Comparison of ENCODE assay signal across 8 cellular contexts in genomic region chr14:92121207-92121669, GRCh38. TPM values are rescaled to one million over a fixed set of nuclear protein-coding genes. Genes with fewer than 3 reads are reported as not detected.
DNase-seq lines count a peak whose midpoint lies in the region; ATAC-seq and TF ChIP-seq lines count a peak whose summit lies in the region.

No MANE protein-coding gene starts in this region.

- H3K9me3 Mint-ChIP-seq in nephron = no peaks in the 10 kb centered on the region

- H3K36me3 Mint-ChIP-seq in nephron (ENCODE audit: low read depth) = peaks cover 29% of the 10 kb centered on the region

- no peaks in the 10 kb centered on the region for H3K27me3 Mint-ChIP-seq in nephron (ENCODE audit: low read depth)

- peak; percentile 4 for ATAC-seq in HG03025 (IDR thresholded peaks at IDR 0.05; ENCODE audit: low FRiP score, unreplicated experiment)
- ATAC-seq in GM18870 (IDR thresholded peaks at IDR 0.05; ENCODE audit: unreplicated experiment) = no peak

- TF ChIP-seq CTCF in GM10266 (IDR thresholded peaks at IDR 0.05; ENCODE audit: control insufficient read depth, insufficient read depth, low read depth, missing control alignments) (no peak), esophagus squamous epithelium (IDR thresholded peaks at IDR 0.05) (no peak), nephron (IDR thresholded peaks at IDR 0.05; ENCODE audit: unreplicated experiment in 3 of 3) (no peak)

- H3K4me3 Mint-ChIP-seq in nephron = peak overlapping the region; percentile 96 to 100 (median 100)

- H3K27ac Mint-ChIP-seq in nephron = peak overlapping the region; percentile 99 to 100 (median 100)

- peaks cover 25% of the 10 kb centered on the region for H3K4me1 Mint-ChIP-seq in nephron

- DNase-seq in ACHN (peak; percentile 26), GM10266 (ENCODE audit: extremely low spot score) (peak; percentile 34), SW480 (ENCODE audit: low spot score) (peak; percentile 43), esophagus squamous epithelium (lab: John Stamatoyannopoulos, UW) (no peak)
- no peak for DNase-seq in stimulated activated CD4-positive, alpha-beta T cell treated with anti-CD3 and anti-CD28 coated beads, Interleukin-2, amount 100 ng/mL, for 48 hours

- H3K4me1 ChIP-seq in esophagus squamous epithelium = peaks cover 14 to 59% (median 17%) of the 10 kb centered on the region in 3 donors

- peak in 1 of 4 donors; percentile 30 for TF ChIP-seq POLR2A in esophagus squamous epithelium (IDR thresholded peaks at IDR 0.05)

- peak overlapping the region; percentile 90 to 98 (median 95) for H3K27ac ChIP-seq in esophagus squamous epithelium

- intact Hi-C loops in esophagus squamous epithelium (cut with DNase I) = no loop called here

- peaks cover 0 to 41% (median 0%) of the 10 kb centered on the region in 3 donors for H3K36me3 ChIP-seq in esophagus squamous epithelium

- H3K27me3 ChIP-seq in esophagus squamous epithelium = no peaks in the 10 kb centered on the region

- H3K4me3 ChIP-seq in esophagus squamous epithelium = peak overlapping the region; percentile 83 to 99 (median 90)

- in situ Hi-C loops in ACHN (cut with HindIII; ENCODE audit: low pct_ligation_motif_present, low pct_unique_long_range_greater_than_20kb, low sequenced_read_pairs) = no loop called here

- no peaks in the 10 kb centered on the region for H3K9me3 ChIP-seq in esophagus squamous epithelium

- WGBS in esophagus squamous epithelium, 2 donors = 2 to 3% methylated on average over 22 to 26 of the region's 36 CpGs

RNA-seq across cellular contexts. Expression of gene NDUFB1, which starts 0.3 kb away (rescaled TPM):
- 100 to 1,000 TPM; 262 to 685 (median 291) TPM for total RNA-seq in esophagus squamous epithelium

RNA-seq across cellular contexts. Expression of gene CPSF2, which starts 0.5 kb away (rescaled TPM):
- total RNA-seq in esophagus squamous epithelium = 10 to 100 TPM; 29.6 to 71.4 (median 46.7) TPM

RNA-seq across cellular contexts. Expression of gene ATXN3, which starts 14.9 kb away (rescaled TPM):
- total RNA-seq in esophagus squamous epithelium = 10 to 100 TPM; 16.9 to 31.5 (median 25.0) TPM

Comparison
In these comparisons a context has a peak if more than half of its experiments do, and no peak if none do; other contexts are left out.
1. DNase-seq: peak in ACHN (single experiment), GM10266 (single experiment) and SW480 (single experiment); none in esophagus squamous epithelium (single experiment) and stimulated activated CD4-positive, alpha-beta T cell treated with anti-CD3 and anti-CD28 coated beads, Interleukin-2, amount 100 ng/mL, for 48 hours (0 of 2).